ENCODE assay signal across 8 cellular contexts in genomic region chr19:42450314-42450934, GRCh38. TPM values are rescaled to one million over a fixed set of nuclear protein-coding genes. Genes with fewer than 3 reads are reported as not detected.
DNase-seq lines count a peak whose midpoint lies in the region; ATAC-seq and TF ChIP-seq lines count a peak whose summit lies in the region.

No MANE protein-coding gene starts in this region.

- H3K4me1 ChIP-seq in A673 (ENCODE audit: insufficient read depth, low read length, poor library complexity, severe bottlenecking): no peaks in the 10 kb centered on the region

- CTCF ChIA-PET in A673 (lab: Charles Lee): interaction anchor here (3.2 kb wide), 1 partner anchor 79 kb away, joined by 9 read pairs; no protein-coding TSS in a partner anchor

- H3K27ac ChIP-seq in A673 (ENCODE audit: low read depth, low read length, poor library complexity, severe bottlenecking): no peak overlapping the region

- H3K36me3 ChIP-seq in A673 (ENCODE audit: insufficient read depth, low read length, poor library complexity, severe bottlenecking): no peaks in the 10 kb centered on the region

- intact Hi-C loops in A673 (cut with micrococcal nuclease; ENCODE audit: unreplicated experiment): loop anchor here (1.0 kb wide), 2 partner anchors 79 to 146 kb away; no protein-coding TSS in a partner anchor

- DNase-seq in A673 (ENCODE audit: low spot score) (peak; percentile 77), NCI-H69 (lab: John Stamatoyannopoulos, UW) (peak; percentile 89), medulla oblongata (ENCODE audit: extremely low spot score) (peak; percentile 94)
- DNase-seq in activated CD4-positive, alpha-beta T cell treated with anti-CD3 and anti-CD28 coated beads, Interleukin-2, amount 50 U/mL, for 48 hours: peak; percentile 64 to 76
- DNase-seq in effector CD4-positive, alpha-beta T cell: peak; percentile 73
- DNase-seq in stimulated activated CD8-positive, alpha-beta memory T cell treated with anti-CD3 and anti-CD28 coated beads, Interleukin-15, amount 100 ng/mL, for 1 hour (ENCODE audit: low read depth): peak; percentile 53

- BruUV-seq in A673 (replicated peaks; lab: Mats Ljungman, UMichigan): no TSS peak

- no peaks in the 10 kb centered on the region for H3K9me3 ChIP-seq in A673 (ENCODE audit: low read depth, low read length, poor library complexity, severe bottlenecking)

- POLR2A ChIA-PET in A673 (lab: Charles Lee; ENCODE audit: low non-redundant PET): no interaction called here

- ATAC-seq in GM18508 (IDR thresholded peaks at IDR 0.05; ENCODE audit: insufficient read depth, unreplicated experiment): peak; percentile 95
- ATAC-seq in HG03439 (IDR thresholded peaks at IDR 0.05; ENCODE audit: unreplicated experiment): peak; percentile 73

- H3K27me3 ChIP-seq in A673 (replicated peaks; ENCODE audit: insufficient read depth, low read depth, low read length, poor library complexity): no peaks in the 10 kb centered on the region

- TF ChIP-seq CTCF in A673 (conservative IDR thresholded peaks at IDR 0.05; ENCODE audit: low read depth, low read length): peak; percentile 90

- H3K4me3 ChIP-seq in A673 (ENCODE audit: low read depth, low read length, poor library complexity, severe bottlenecking): no peak overlapping the region

RNA-seq across cellular contexts. Expression of gene CXCL17, which starts 7.7 kb away (rescaled TPM):
- not detected in 2 replicates for total RNA-seq in A673 (2021)

RNA-seq across cellular contexts. Expression of gene LIPE, which starts 23.2 kb away (rescaled TPM):
- 6.8 and 7.6 TPM in 2 replicates for total RNA-seq in A673 (2021)
